10 cellular contexts compared by ENCODE assay signal in genomic region chr1:228478912-228479665, GRCh38. TPM values are rescaled to one million over a fixed set of nuclear protein-coding genes. Genes with fewer than 3 reads are reported as not detected.
A peak's percentile ranks its signal among the peaks of the same experiment; 100 is the strongest.
DNase-seq lines count a peak whose midpoint lies in the region; ATAC-seq and TF ChIP-seq lines count a peak whose summit lies in the region.
"Had no signal": no experiment of that assay in that cellular context is flagged by ENCODE, and none has a peak within 500 bp of the region (broad histone marks: within the 10 kb centered on the region; RNA-seq: fewer than 3 reads in every experiment).

No MANE protein-coding gene starts in this region.

- peak overlapping the region; percentile 59 to 63 for H3K4me3 Mint-ChIP-seq in effector memory CD8-positive, alpha-beta T cell

- H3K4me1 Mint-ChIP-seq in effector memory CD8-positive, alpha-beta T cell (ENCODE audit: low read depth in 2 of 2), result peaks cover 17 to 22% of the 10 kb centered on the region in 2 donors

- no peaks in the 10 kb centered on the region for H4K20me1 ChIP-seq in Loucy (ENCODE audit: insufficient read depth, low read length, poor library complexity, severe bottlenecking)
- no peaks in the 10 kb centered on the region for H4K20me1 ChIP-seq in GM23248 (ENCODE audit: insufficient read depth)
- no peaks in the 10 kb centered on the region for H4K20me1 ChIP-seq in PC-3 (ENCODE audit: low read length)

- H3K9me2 ChIP-seq in Loucy (replicated peaks; ENCODE audit: low read depth, low read length) (no peaks in the 10 kb centered on the region), GM23248 (ENCODE audit: insufficient read depth) (no peaks in the 10 kb centered on the region), PC-3 (replicated peaks; ENCODE audit: low read length) (no peaks in the 10 kb centered on the region)

- WGBS in GM23248 (ENCODE audit: low coverage in 1 of 2, low lambda C conversion rate in 2 of 2, missing lambda C conversion rate in 2 of 2), 2 experiments, result 26 to 38% methylated on average over 8 to 9 of the region's 9 CpGs

- ATAC-seq in left cardiac atrium (peak; percentile 38 to 55), left ventricle myocardium superior (no peak), PC-3 (no peak)
- peak; percentile 88 for ATAC-seq in effector memory CD8-positive, alpha-beta T cell (replicated peaks)

- TF ChIP-seq CTCF in Loucy (conservative IDR thresholded peaks at IDR 0.05; ENCODE audit: low read length) (no peak), PC-3 (conservative IDR thresholded peaks at IDR 0.05; ENCODE audit: low read depth, low read length) (no peak)

- H2AFZ ChIP-seq in Loucy (ENCODE audit: low read length) (no peak overlapping the region), GM23248 (no peak overlapping the region), PC-3 (ENCODE audit: low read length) (no peak overlapping the region)

- H3K27me3 ChIP-seq in Loucy (ENCODE audit: insufficient read depth, low read length, poor library complexity, severe bottlenecking), result no peaks in the 10 kb centered on the region
- H3K27me3 ChIP-seq in GM23248 (replicated peaks; ENCODE audit: insufficient read depth), result no peaks in the 10 kb centered on the region
- 0 out of 2 replicates have a peak, but pooled peaks cover 6% of the 10 kb centered on the region for H3K27me3 ChIP-seq in PC-3 (ENCODE audit: low read length)

- no peaks in the 10 kb centered on the region for H3K9me3 Mint-ChIP-seq in effector memory CD8-positive, alpha-beta T cell

- CTCF ChIA-PET in PC-3 (lab: Charles Lee), result no interaction called here

- POLR2A ChIA-PET in PC-3 (lab: Charles Lee; ENCODE audit: unreplicated experiment), result no interaction called here

- no TSS peak for BruUV-seq in PC-3 (replicated peaks; lab: Mats Ljungman, UMichigan)

- peak overlapping the region; percentile 70 for H3K4me3 ChIP-seq in Loucy (ENCODE audit: low read length, poor library complexity, severe bottlenecking)
- no peak overlapping the region for H3K4me3 ChIP-seq in GM23248
- H3K4me3 ChIP-seq in PC-3 (ENCODE audit: low read length), result no peak overlapping the region

- peaks cover 0 to under 1% of the 10 kb centered on the region in 2 donors for H3K27me3 Mint-ChIP-seq in effector memory CD8-positive, alpha-beta T cell

- H3K4me1 ChIP-seq in Loucy (ENCODE audit: insufficient read depth, low read length, poor library complexity, severe bottlenecking), result peaks cover 62% of the 10 kb centered on the region
- H3K4me1 ChIP-seq in GM23248 (ENCODE audit: insufficient read depth), result no peaks in the 10 kb centered on the region
- no peaks in the 10 kb centered on the region for H3K4me1 ChIP-seq in PC-3 (ENCODE audit: insufficient read depth, low read length)

- intact Hi-C loops in left cardiac atrium (cut with DNase I), result no loop called here
- intact Hi-C loops in left ventricle myocardium superior (cut with micrococcal nuclease), result no loop called here
- intact Hi-C loops in PC-3 (cut with micrococcal nuclease), result no loop called here

- no peak overlapping the region for H3K27ac ChIP-seq in GM23248
- H3K27ac ChIP-seq in PC-3 (ENCODE audit: low read length), result no peak overlapping the region

- H3K9ac ChIP-seq in Loucy (ENCODE audit: low read depth, low read length, poor library complexity, severe bottlenecking) (peak overlapping the region; percentile 63), GM23248 (no peak overlapping the region), PC-3 (ENCODE audit: low read length) (no peak overlapping the region)

- H3K4me2 ChIP-seq in Loucy (ENCODE audit: low read depth, low read length, poor library complexity, severe bottlenecking) (peak overlapping the region; percentile 94), GM23248 (ENCODE audit: unreplicated experiment) (no peak overlapping the region), PC-3 (ENCODE audit: low read length) (no peak overlapping the region)

- H3K9me3 ChIP-seq in Loucy (ENCODE audit: insufficient read depth, low read depth, low read length), result no peaks in the 10 kb centered on the region
- H3K9me3 ChIP-seq in GM23248 (ENCODE audit: low read depth), result no peaks in the 10 kb centered on the region
- H3K9me3 ChIP-seq in PC-3 (ENCODE audit: low read length), result no peaks in the 10 kb centered on the region

- in situ Hi-C loops in GM23248 (cut with MboI), result no loop called here

- no peaks in the 10 kb centered on the region for H3K79me2 ChIP-seq in Loucy (ENCODE audit: insufficient read depth, low read length)
- no peaks in the 10 kb centered on the region for H3K79me2 ChIP-seq in GM23248 (ENCODE audit: insufficient read depth)
- no peaks in the 10 kb centered on the region for H3K79me2 ChIP-seq in PC-3 (ENCODE audit: low read length)

- H3K36me3 ChIP-seq in Loucy (ENCODE audit: insufficient read depth, low read length), result no peaks in the 10 kb centered on the region
- H3K36me3 ChIP-seq in GM23248 (ENCODE audit: low read depth), result no peaks in the 10 kb centered on the region
- H3K36me3 ChIP-seq in PC-3 (ENCODE audit: low read depth, low read length), result no peaks in the 10 kb centered on the region

- DNase-seq in left cardiac atrium (no peak), left ventricle myocardium superior (no peak), SW480 (ENCODE audit: low spot score) (no peak), GM23248 (no peak), NCI-H2107 (lab: John Stamatoyannopoulos, UW) (no peak), PC-3 (no peak)
- DNase-seq in effector memory CD8-positive, alpha-beta T cell, result peak in 1 of 3 experiments; percentile 9
- DNase-seq: activated naive CD4-positive, alpha-beta T cell treated with anti-CD3 and anti-CD28 coated beads, Interleukin-2, amount 50 U/mL, for 16 hours; COR-L47 had no signal

- H3K27ac Mint-ChIP-seq in effector memory CD8-positive, alpha-beta T cell, result peak overlapping the region; percentile 88 to 89

- H3F3A ChIP-seq in Loucy (ENCODE audit: low read depth) (no peaks in the 10 kb centered on the region), GM23248 (ENCODE audit: insufficient read depth) (no peaks in the 10 kb centered on the region), PC-3 (ENCODE audit: low read length, unreplicated experiment) (no peaks in the 10 kb centered on the region)

- peaks cover 9% of the 10 kb centered on the region for H3K36me3 Mint-ChIP-seq in effector memory CD8-positive, alpha-beta T cell (ENCODE audit: insufficient read depth)

RNA-seq across cellular contexts. Expression of gene RNF187, which starts 8.1 kb away (rescaled TPM):
- total RNA-seq in left cardiac atrium (10 to 100 TPM; 78.4 to 88.2 TPM), left ventricle myocardium superior (101 TPM), PC-3 (2014; rRNA removed) (97.7 and 157 TPM in 2 replicates)
- total RNA-seq in GM23248 (2014; rRNA removed; shearing (Covaris generic)), result 81.9 and 92.8 TPM in 2 replicates
- polyA plus RNA-seq in GM23248 (2016; fragmentation: Nextera tagmentation; extraction: Ambion mirVana), result 38.8 and 79.4 TPM in 2 replicates

Comparison
In these comparisons a context has a peak if more than half of its experiments do, and no peak if none do; other contexts are left out.
1. ATAC-seq: peak in left cardiac atrium (2 of 2) and effector memory CD8-positive, alpha-beta T cell (single experiment); none in left ventricle myocardium superior (single experiment) and PC-3 (single experiment).